In genomic region chr1:153614189-153614900, GRCh38 we compare ENCODE assay signal across 1 cellular context.
TF ChIP-seq lines count a peak whose summit lies in the region.

No MANE protein-coding gene starts in this region.

TF ChIP-seq in HCT116, 20 proteins besides CTCF, POLR2A, EP300 and RAD21:
- TF ChIP-seq ZFX (IDR thresholded peaks at IDR 0.05) (no peak), CBX3 (IDR thresholded peaks at IDR 0.05; ENCODE audit: low read depth) (no peak), EGR1 (IDR thresholded peaks at IDR 0.05; ENCODE audit: low read depth) (no peak), POLR2AphosphoS5 (IDR thresholded peaks at IDR 0.05; ENCODE audit: low read depth, low read length) (no peak), CEBPB (IDR thresholded peaks at IDR 0.05; ENCODE audit: low read depth) (no peak), ATF3 (IDR thresholded peaks at IDR 0.05) (no peak), MAX (IDR thresholded peaks at IDR 0.05) (no peak), SRF (IDR thresholded peaks at IDR 0.05; ENCODE audit: low read depth) (no peak), JUND (IDR thresholded peaks at IDR 0.05) (no peak)
TF ChIP-seq in HCT116: peak in this region for 0.
